ENCODE assay signal across 14 cellular contexts in the genomic region with DNA sequence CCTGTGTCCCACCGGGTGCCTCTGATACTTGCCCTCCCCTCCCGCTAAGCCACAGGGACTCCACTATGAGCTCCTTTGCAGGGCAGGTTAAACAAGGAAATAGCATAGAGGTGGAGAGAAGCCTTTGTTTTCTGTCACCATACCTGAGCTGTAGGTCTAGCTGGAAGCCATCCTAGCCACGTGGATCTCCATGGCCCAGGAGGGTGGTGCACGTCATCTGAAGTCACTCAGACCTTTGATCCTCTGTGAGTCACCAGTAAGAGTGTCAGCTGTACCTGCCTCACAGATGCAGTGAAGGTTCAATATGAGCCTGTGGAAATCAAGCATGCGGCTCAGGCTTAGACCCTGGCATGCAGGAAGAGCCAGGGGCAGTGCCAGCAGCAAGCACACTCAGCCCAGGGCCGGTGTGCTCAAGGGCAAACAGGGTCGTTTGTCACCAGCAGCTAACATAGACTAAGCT. TPM values are rescaled to one million over a fixed set of nuclear protein-coding genes. Genes with fewer than 3 reads are reported as not detected.
A peak's percentile ranks its signal among the peaks of the same experiment; 100 is the strongest.
DNase-seq lines count a peak whose midpoint lies in the region; ATAC-seq, FAIRE-seq and TF ChIP-seq lines count a peak whose summit lies in the region.
"Had no signal": no experiment of that assay in that cellular context is flagged by ENCODE, and none has a peak within 500 bp of the region (broad histone marks: within the 10 kb centered on the region; RNA-seq: fewer than 3 reads in every experiment).

No MANE protein-coding gene starts in this region.

- no peaks in the 10 kb centered on the region for H3K27me3 ChIP-seq in foreskin keratinocyte
- H3K27me3 ChIP-seq in stomach: no peaks in the 10 kb centered on the region
- H3K27me3 ChIP-seq in CD8-positive, alpha-beta memory T cell (ENCODE audit: insufficient read depth, low read length, poor library complexity, severe bottlenecking): no peaks in the 10 kb centered on the region
- H3K27me3 ChIP-seq in CD4-positive, alpha-beta memory T cell (ENCODE audit: insufficient read depth, low read length): no peaks in the 10 kb centered on the region

- no peak overlapping the region for H3K9ac ChIP-seq in kidney (ENCODE audit: low read length in 2 of 2)
- H3K9ac ChIP-seq: GM23248 had no signal

- peaks cover 3 to 4% (median 3%) of the 10 kb centered on the region in 4 donors for H3K9me3 ChIP-seq in stomach
- H3K9me3 ChIP-seq in CD8-positive, alpha-beta memory T cell (ENCODE audit: low read length): no peaks in the 10 kb centered on the region
- H3K9me3 ChIP-seq in CD4-positive, alpha-beta memory T cell (ENCODE audit: control insufficient read depth in 1 of 2, low read length in 2 of 2): no peaks in the 10 kb centered on the region
- H3K9me3 ChIP-seq in kidney (ENCODE audit: control insufficient read depth in 1 of 2, low read length in 2 of 2): no peaks in the 10 kb centered on the region

- intact Hi-C loops in stomach (cut with DNase I; ENCODE audit: low total_unique reads): no loop called here
- intact Hi-C loops in CD4-positive, alpha-beta memory T cell (cut with micrococcal nuclease): no loop called here
- intact Hi-C loops in kidney (cut with DNase I): no loop called here

- POLR2A ChIA-PET in CD8-positive, alpha-beta memory T cell (lab: Charles Lee): no interaction called here
- POLR2A ChIA-PET in CD4-positive, alpha-beta memory T cell (lab: Charles Lee; ENCODE audit: partially characterized antibody): no interaction called here

- no peak overlapping the region for H3K27ac Mint-ChIP-seq in CD8-positive, alpha-beta memory T cell
- H3K27ac Mint-ChIP-seq in CD4-positive, alpha-beta memory T cell: no peak overlapping the region
- H3K27ac Mint-ChIP-seq: stimulated activated naive CD8-positive, alpha-beta T cell treated with anti-CD3 and anti-CD28 coated beads, Interleukin-15, Interleukin-2, amounts not matched to agents 100 ng/mL and 50 ng/mL, for 24 hours had no signal

- no peak for TF ChIP-seq POLR2A in stomach (IDR thresholded peaks at IDR 0.05)

- DNase-seq in stimulated activated CD4-positive, alpha-beta T cell treated with anti-CD3 and anti-CD28 coated beads, Interleukin-15, amount 100 ng/mL, for 24 hours: peak; percentile 6
- no peak for DNase-seq in stimulated activated CD4-positive, alpha-beta T cell treated with anti-CD3 and anti-CD28 coated beads, Interleukin-2, amount 100 ng/mL, for 48 hours
- DNase-seq in NCI-H69 (lab: John Stamatoyannopoulos, UW) (peak; percentile 79), foreskin keratinocyte (peak; percentile 13 to 25), stomach (peak; percentile 51), kidney (no peak)
- DNase-seq in CD8-positive, alpha-beta memory T cell: no peak
- DNase-seq in CD4-positive, alpha-beta memory T cell: no peak
- DNase-seq: activated gamma-delta T cell treated with Interleukin-2 at 50 U/mL for 16 hours, GM23248, Karpas-422, occipital lobe had no signal

- 36 to 64% (median 44%) methylated on average over 1 to 7 of the region's 7 CpGs for WGBS in stomach, 5 donors

- TF ChIP-seq EP300 in stomach (IDR thresholded peaks at IDR 0.05): no peak

- H3K4me3 Mint-ChIP-seq in CD8-positive, alpha-beta memory T cell: no peak overlapping the region
- no peak overlapping the region for H3K4me3 Mint-ChIP-seq in CD4-positive, alpha-beta memory T cell
- H3K4me3 Mint-ChIP-seq: stimulated activated naive CD8-positive, alpha-beta T cell treated with anti-CD3 and anti-CD28 coated beads, Interleukin-15, Interleukin-2, amounts not matched to agents 100 ng/mL and 50 ng/mL, for 24 hours had no signal

- CTCF ChIA-PET in CD8-positive, alpha-beta memory T cell (lab: Charles Lee): no interaction called here
- CTCF ChIA-PET in CD4-positive, alpha-beta memory T cell (lab: Charles Lee; ENCODE audit: partially characterized antibody): no interaction called here

- peak; percentile 53 for ATAC-seq in foreskin keratinocyte

- no peaks in the 10 kb centered on the region for H3K36me3 Mint-ChIP-seq in CD8-positive, alpha-beta memory T cell
- H3K36me3 Mint-ChIP-seq in CD4-positive, alpha-beta memory T cell: no peaks in the 10 kb centered on the region

- H3K9me3 Mint-ChIP-seq in CD8-positive, alpha-beta memory T cell: peaks cover 0 to 4% (median 4%) of the 10 kb centered on the region in 5 donors
- peaks cover 0 to 9% (median 4%) of the 10 kb centered on the region in 8 donors for H3K9me3 Mint-ChIP-seq in CD4-positive, alpha-beta memory T cell

- H3K4me1 Mint-ChIP-seq in CD8-positive, alpha-beta memory T cell: no peaks in the 10 kb centered on the region
- no peaks in the 10 kb centered on the region for H3K4me1 Mint-ChIP-seq in CD4-positive, alpha-beta memory T cell

- H3K27ac ChIP-seq in foreskin keratinocyte (no peak overlapping the region), stomach (peak overlapping the region in 2 of 5 donors; percentile 20 to 28), kidney (ENCODE audit: low read depth in 2 of 2, low read length in 2 of 2) (no peak overlapping the region)
- no peak overlapping the region for H3K27ac ChIP-seq in CD8-positive, alpha-beta memory T cell (ENCODE audit: low read depth, low read length)
- no peak overlapping the region for H3K27ac ChIP-seq in CD4-positive, alpha-beta memory T cell (ENCODE audit: low read depth, low read length)
- H3K27ac ChIP-seq: GM23248 had no signal

- H3K4me1 ChIP-seq in foreskin keratinocyte (no peaks in the 10 kb centered on the region), stomach (peaks cover 0 to 12% (median 0%) of the 10 kb centered on the region in 4 donors), kidney (ENCODE audit: control insufficient read depth in 1 of 2, insufficient read depth in 1 of 2, low read depth in 1 of 2, low read length in 2 of 2) (peaks cover 0 to 2% of the 10 kb centered on the region in 2 donors)
- H3K4me1 ChIP-seq in CD8-positive, alpha-beta memory T cell (ENCODE audit: insufficient read depth, low read length): no peaks in the 10 kb centered on the region
- no peaks in the 10 kb centered on the region for H3K4me1 ChIP-seq in CD4-positive, alpha-beta memory T cell (ENCODE audit: insufficient read depth, low read length)

- H3K4me3 ChIP-seq in stomach (no peak overlapping the region), kidney (ENCODE audit: low read length in 2 of 2) (no peak overlapping the region)
- H3K4me3 ChIP-seq in CD8-positive, alpha-beta memory T cell (ENCODE audit: low read length): no peak overlapping the region
- H3K4me3 ChIP-seq in CD4-positive, alpha-beta memory T cell (ENCODE audit: low read length in 2 of 2): no peak overlapping the region
- H3K4me3 ChIP-seq: GM23248 had no signal

- H3K27me3 Mint-ChIP-seq in CD8-positive, alpha-beta memory T cell: peaks cover 9 to 23% of the 10 kb centered on the region in 2 donors
- peaks cover 10 to 12% of the 10 kb centered on the region in 2 donors for H3K27me3 Mint-ChIP-seq in CD4-positive, alpha-beta memory T cell
- H3K27me3 Mint-ChIP-seq: stimulated activated naive CD8-positive, alpha-beta T cell treated with anti-CD3 and anti-CD28 coated beads, Interleukin-15, Interleukin-2, amounts not matched to agents 100 ng/mL and 50 ng/mL, for 24 hours had no signal

- H3K36me3 ChIP-seq in stomach: peaks cover 4 to 79% (median 60%) of the 10 kb centered on the region in 4 donors
- H3K36me3 ChIP-seq in CD8-positive, alpha-beta memory T cell (ENCODE audit: insufficient read depth, low read length): no peaks in the 10 kb centered on the region
- H3K36me3 ChIP-seq in CD4-positive, alpha-beta memory T cell (ENCODE audit: insufficient read depth, low read length): no peaks in the 10 kb centered on the region
- peaks cover 12 to 19% of the 10 kb centered on the region in 2 donors for H3K36me3 ChIP-seq in kidney (ENCODE audit: control insufficient read depth in 1 of 2, insufficient read depth in 2 of 2, low read length in 2 of 2)

- TF ChIP-seq CTCF in foreskin keratinocyte (conservative IDR thresholded peaks at IDR 0.05) (no peak), stomach (IDR thresholded peaks at IDR 0.05) (no peak), kidney (IDR thresholded peaks at IDR 0.05; ENCODE audit: borderline replicate concordance, extremely low read depth, insufficient read depth) (no peak)

- no peak for FAIRE-seq in kidney (lab: Jason Lieb, UNC)
- FAIRE-seq: colon had no signal

RNA-seq across cellular contexts. Expression of a gene that starts 55.1 kb away (rescaled TPM):
- total RNA-seq in foreskin keratinocyte (40.8 and 62.6 TPM in 2 replicates), stomach (10 to 100 TPM in 4 of 5 donors, 1 to 10 TPM in 1; 9.8 to 88.8 (median 51.9) TPM), kidney (124 TPM)
- polyA plus RNA-seq in foreskin keratinocyte (40.9 and 66.4 TPM in 2 replicates), stomach (100 to 1,000 TPM in 1 of 3 donors, 10 to 100 TPM in 2; 65.8 to 147 (median 94.4) TPM), kidney (ENCODE audit: insufficient read depth, low read depth, low replicate concordance) (1,185 TPM)
- total RNA-seq in CD8-positive, alpha-beta memory T cell: 1 to 10 TPM; 2.3 to 3.4 TPM
- polyA plus RNA-seq in CD8-positive, alpha-beta memory T cell: not detected
- total RNA-seq in CD4-positive, alpha-beta memory T cell: not detected
- polyA plus RNA-seq in CD4-positive, alpha-beta memory T cell: not detected

Comparison
In these comparisons a context has a peak if more than half of its experiments do, and no peak if none do; other contexts are left out.
1. DNase-seq: peak in stimulated activated CD4-positive, alpha-beta T cell treated with anti-CD3 and anti-CD28 coated beads, Interleukin-15, amount 100 ng/mL, for 24 hours (single experiment), NCI-H69 (single experiment), foreskin keratinocyte (2 of 2) and stomach (single experiment); none in stimulated activated CD4-positive, alpha-beta T cell treated with anti-CD3 and anti-CD28 coated beads, Interleukin-2, amount 100 ng/mL, for 48 hours (0 of 2), CD8-positive, alpha-beta memory T cell (0 of 5), CD4-positive, alpha-beta memory T cell (0 of 5) and kidney (single experiment).